Comparison of ENCODE assay signal across 8 cellular contexts in genomic region chr12:69570545-69571399, GRCh38. TPM values are rescaled to one million over a fixed set of nuclear protein-coding genes. Genes with fewer than 3 reads are reported as not detected.
DNase-seq lines count a peak whose midpoint lies in the region; ATAC-seq, FAIRE-seq and TF ChIP-seq lines count a peak whose summit lies in the region.

No MANE protein-coding gene starts in this region.

- H3K9me3 Mint-ChIP-seq in CD8-positive, alpha-beta memory T cell: no peaks in the 10 kb centered on the region

- POLR2A ChIA-PET in CD8-positive, alpha-beta memory T cell (lab: Charles Lee): no interaction called here
- POLR2A ChIA-PET in Panc1 (lab: Charles Lee): interaction anchor here (0.6 kb wide), 1 partner anchor 356 kb away, joined by 9 read pairs; no protein-coding TSS in a partner anchor

- H3K4me1 Mint-ChIP-seq in CD8-positive, alpha-beta memory T cell: no peaks in the 10 kb centered on the region

- BruUV-seq in Panc1 (replicated peaks; lab: Mats Ljungman, UMichigan): no TSS peak

- H3K4me3 ChIP-seq in CD8-positive, alpha-beta memory T cell (ENCODE audit: low read length): no peak overlapping the region
- H3K4me3 ChIP-seq in Panc1 (ENCODE audit: low read depth in 2 of 2, low read length in 2 of 2): no peak overlapping the region
- H3K4me3 ChIP-seq in psoas muscle: no peak overlapping the region

- peaks cover 0 to 65% (median 26%) of the 10 kb centered on the region in 3 donors for H3K36me3 Mint-ChIP-seq in CD8-positive, alpha-beta memory T cell

- ATAC-seq in GM19372 (IDR thresholded peaks at IDR 0.05; ENCODE audit: low read depth, unreplicated experiment) (peak; percentile 83), Panc1 (peak; percentile 88), psoas muscle (peak; percentile 69 to 90 (median 77)), HG03439 (IDR thresholded peaks at IDR 0.05; ENCODE audit: unreplicated experiment) (no peak)

- H3K27me3 ChIP-seq in CD8-positive, alpha-beta memory T cell (ENCODE audit: insufficient read depth, low read length, poor library complexity, severe bottlenecking): no peaks in the 10 kb centered on the region
- H3K27me3 ChIP-seq in Panc1 (ENCODE audit: control insufficient read depth, insufficient read depth, low read length) (no peaks in the 10 kb centered on the region), psoas muscle (ENCODE audit: insufficient read depth in 3 of 3, low read length in 2 of 3) (no peaks in the 10 kb centered on the region)

- H3K36me3 ChIP-seq in CD8-positive, alpha-beta memory T cell (ENCODE audit: insufficient read depth, low read length): peaks cover 15% of the 10 kb centered on the region
- H3K36me3 ChIP-seq in Panc1 (ENCODE audit: control insufficient read depth, insufficient read depth, low read length) (peaks cover 22% of the 10 kb centered on the region), psoas muscle (ENCODE audit: insufficient read depth in 1 of 2, low read depth in 1 of 2) (peaks cover 0 to 69% of the 10 kb centered on the region in 2 donors)

- H3K27ac ChIP-seq in CD8-positive, alpha-beta memory T cell (ENCODE audit: low read depth, low read length): no peak overlapping the region
- H3K27ac ChIP-seq in Panc1 (ENCODE audit: low read length): no peak overlapping the region
- H3K27ac ChIP-seq in psoas muscle: peak overlapping the region; percentile 36

- in situ Hi-C loops in Panc1 (cut with HindIII; ENCODE audit: low pct_unique_long_range_greater_than_20kb, low sequenced_read_pairs): no loop called here

- peak; percentile 20 to 57 (median 54) for DNase-seq in CD8-positive, alpha-beta memory T cell
- DNase-seq in HTR-8/SVneo (ENCODE audit: insufficient read length, low spot score): peak; percentile 32
- no peak for DNase-seq in Panc1 (ENCODE audit: low read depth, low spot score)
- DNase-seq in activated effector memory CD4-positive, alpha-beta T cell treated with Interleukin-2 at 50 U/mL for 16 hours: peak; percentile 10
- DNase-seq in germinal center (ENCODE audit: low spot score): peak; percentile 45
- no peak for DNase-seq in psoas muscle

- no peaks in the 10 kb centered on the region for H3K9me3 ChIP-seq in CD8-positive, alpha-beta memory T cell (ENCODE audit: low read length)
- H3K9me3 ChIP-seq in Panc1 (ENCODE audit: control insufficient read depth, insufficient read depth, low read depth, low read length) (no peaks in the 10 kb centered on the region), psoas muscle (no peaks in the 10 kb centered on the region)

- no peak for FAIRE-seq in HTR-8/SVneo (lab: Jason Lieb, UNC)

- intact Hi-C loops in Panc1 (cut with micrococcal nuclease; ENCODE audit: unreplicated experiment) (loop anchor here (2.0 to 10.0 kb wide), 3 partner anchors 100 to 216 kb away; partner anchors contain the start of genes FRS2 and YEATS4), psoas muscle (cut with DNase I) (loop anchor here (2.0 to 10.0 kb wide), 3 partner anchors 100 to 213 kb away; partner anchors contain the start of genes FRS2 (in 2 of the 2) and YEATS4 (in 2 of the 2))

- H3K4me3 Mint-ChIP-seq in CD8-positive, alpha-beta memory T cell: no peak overlapping the region

- WGBS in psoas muscle, 3 donors: 49 to 57% (median 52%) methylated on average over 6 of the region's 6 CpGs

- CTCF ChIA-PET in CD8-positive, alpha-beta memory T cell (lab: Charles Lee): interaction anchor here (0.6 to 3.9 kb wide), 33 partner anchors 8 to 416 kb away, joined by 3 to 35 read pairs (median 4); partner anchors contain the start of gene CPSF6
- CTCF ChIA-PET in Panc1 (lab: Charles Lee): interaction anchor here (0.9 to 1.8 kb wide), 4 partner anchors 9 to 100 kb away, joined by 4 to 10 read pairs (median 5); partner anchors contain the start of gene FRS2

- TF ChIP-seq CTCF in Panc1 (IDR thresholded peaks at IDR 0.05) (peak; percentile 83; the same call in 1 of the 2 replicates), psoas muscle (IDR thresholded peaks at IDR 0.05) (peak; percentile 83)

- H3K27ac Mint-ChIP-seq in CD8-positive, alpha-beta memory T cell: peak overlapping the region in 5 of 8 donors; percentile 6 to 64 (median 26)

- H3K27me3 Mint-ChIP-seq in CD8-positive, alpha-beta memory T cell: no peaks in the 10 kb centered on the region

- H3K4me1 ChIP-seq in CD8-positive, alpha-beta memory T cell (ENCODE audit: insufficient read depth, low read length): no peaks in the 10 kb centered on the region
- H3K4me1 ChIP-seq in Panc1 (ENCODE audit: control insufficient read depth, insufficient read depth, low read length) (no peaks in the 10 kb centered on the region), psoas muscle (peaks cover 4% of the 10 kb centered on the region)

RNA-seq across cellular contexts. Expression of gene CCT2, which starts 14.5 kb away (rescaled TPM):
- 100 to 1,000 TPM; 411 to 415 TPM for total RNA-seq in CD8-positive, alpha-beta memory T cell
- polyA plus RNA-seq in CD8-positive, alpha-beta memory T cell: 141 TPM
- total RNA-seq in Panc1 (2021; ENCODE audit: unreplicated experiment) (270 TPM), psoas muscle (100 to 1,000 TPM in 3 of 4 donors, 10 to 100 TPM in 1; 96.9 to 190 (median 149) TPM)
- polyA plus RNA-seq in Panc1 (2012; ENCODE audit: insufficient read length): 207 TPM
- 100 to 1,000 TPM; 129 to 353 (median 199) TPM for polyA plus RNA-seq in psoas muscle

RNA-seq across cellular contexts. Expression of gene LRRC10, which starts 39.9 kb away (rescaled TPM):
- total RNA-seq in CD8-positive, alpha-beta memory T cell: not detected
- polyA plus RNA-seq in CD8-positive, alpha-beta memory T cell: not detected
- total RNA-seq in Panc1 (2021; ENCODE audit: unreplicated experiment): not detected
- polyA plus RNA-seq in Panc1 (2012; ENCODE audit: insufficient read length): not detected
- not detected for total RNA-seq in psoas muscle
- under 1 TPM in 1 of 3 donors, not detected in 2; 0.03 TPM for polyA plus RNA-seq in psoas muscle

Comparison
In these comparisons a context has a peak if more than half of its experiments do, and no peak if none do; other contexts are left out.
1. DNase-seq: peak in CD8-positive, alpha-beta memory T cell (5 of 5), HTR-8/SVneo (single experiment), activated effector memory CD4-positive, alpha-beta T cell treated with Interleukin-2 at 50 U/mL for 16 hours (single experiment) and germinal center (single experiment); none in Panc1 (single experiment) and psoas muscle (0 of 2).